1 cellular context compared by ENCODE assay signal in genomic region chr19:35039881-35040456, GRCh38.
TF ChIP-seq lines count a peak whose summit lies in the region.

No MANE protein-coding gene starts in this region.

TF ChIP-seq in HepG2, 621 proteins besides CTCF, POLR2A, EP300 and RAD21 (continued from another document and continues in another):
- no peak for TF ChIP-seq ZNF597 (CRISPR knock-in tag; IDR thresholded peaks at IDR 0.05)
- TF ChIP-seq HNF1A (IDR thresholded peaks at IDR 0.05; ENCODE audit: low read depth), result peak; percentile 45; the same call in 1 of the 2 replicates
- peak; percentile 9; the same call in 1 of the 2 replicates for TF ChIP-seq HNF1A (CRISPR knock-in tag; IDR thresholded peaks at IDR 0.05; ENCODE audit: borderline replicate concordance)
- TF ChIP-seq TFE3 (CRISPR knock-in tag; IDR thresholded peaks at IDR 0.05), result no peak
- no peak for TF ChIP-seq CBX1 (IDR thresholded peaks at IDR 0.05; ENCODE audit: low read depth)
- TF ChIP-seq ZNF850 (CRISPR knock-in tag; conservative IDR thresholded peaks at IDR 0.05), result no peak
- no peak; the same call in 1 of the 2 replicates for TF ChIP-seq ZBTB7B (CRISPR knock-in tag; IDR thresholded peaks at IDR 0.05)
- no peak for TF ChIP-seq SALL2 (CRISPR knock-in tag; IDR thresholded peaks at IDR 0.05)
- TF ChIP-seq ZNF639 (CRISPR knock-in tag; conservative IDR thresholded peaks at IDR 0.05), result no peak
- TF ChIP-seq ZNF326 (CRISPR knock-in tag; IDR thresholded peaks at IDR 0.05; ENCODE audit: borderline replicate concordance), result no peak
- TF ChIP-seq ATM (IDR thresholded peaks at IDR 0.05; ENCODE audit: borderline replicate concordance), result no peak
- TF ChIP-seq SOX13 (IDR thresholded peaks at IDR 0.05), result no peak
- peak in 1 of 2 experiments; percentile 33; a peak in 1 of 4 replicates for TF ChIP-seq SOX13 (CRISPR knock-in tag; conservative IDR thresholded peaks at IDR 0.05 in 1 of 2, IDR thresholded peaks at IDR 0.05 in 1 of 2)
- peak; percentile 11; the same call in 1 of the 2 replicates for TF ChIP-seq SMAD1 (CRISPR knock-in tag; IDR thresholded peaks at IDR 0.05; ENCODE audit: borderline replicate concordance, low read depth)
- no peak for TF ChIP-seq ZMAT3 (CRISPR knock-in tag; conservative IDR thresholded peaks at IDR 0.05)
- TF ChIP-seq ONECUT2 (CRISPR knock-in tag; IDR thresholded peaks at IDR 0.05), result no peak
- TF ChIP-seq ELF4 (CRISPR knock-in tag; IDR thresholded peaks at IDR 0.05; ENCODE audit: borderline replicate concordance), result no peak
- TF ChIP-seq ZNF451 (CRISPR knock-in tag; IDR thresholded peaks at IDR 0.05), result no peak; the same call in 1 of the 2 replicates
- TF ChIP-seq MAZ (IDR thresholded peaks at IDR 0.05; ENCODE audit: borderline replicate concordance, low read depth, low read length), result no peak; the same call in 1 of the 2 replicates
- no peak; the same call in 1 of the 2 replicates for TF ChIP-seq MAZ (CRISPR knock-in tag; IDR thresholded peaks at IDR 0.05; ENCODE audit: low read depth)
- no peak for TF ChIP-seq NR1H2 (CRISPR knock-in tag; IDR thresholded peaks at IDR 0.05; ENCODE audit: borderline replicate concordance, low read depth)
- no peak for TF ChIP-seq ZNF543 (CRISPR knock-in tag; IDR thresholded peaks at IDR 0.05)
- no peak for TF ChIP-seq TBX3 (IDR thresholded peaks at IDR 0.05; ENCODE audit: borderline replicate concordance)
- peak; percentile 80 for TF ChIP-seq RXRB (CRISPR knock-in tag; IDR thresholded peaks at IDR 0.05; ENCODE audit: borderline replicate concordance)
- 0 out of 2 replicates have a peak, but pooled peaks have one; percentile 41 for TF ChIP-seq ZMYM3 (CRISPR knock-in tag; IDR thresholded peaks at IDR 0.05)
- no peak for TF ChIP-seq DRAP1 (CRISPR knock-in tag; IDR thresholded peaks at IDR 0.05)
- no peak for TF ChIP-seq ZXDC (CRISPR knock-in tag; IDR thresholded peaks at IDR 0.05)
- peak; percentile 60 for TF ChIP-seq GATAD2A (CRISPR knock-in tag; IDR thresholded peaks at IDR 0.05)
- no peak for TF ChIP-seq SMARCE1 (IDR thresholded peaks at IDR 0.05; ENCODE audit: borderline replicate concordance)
- peak; percentile 2; the same call in 1 of the 2 replicates for TF ChIP-seq NR2C2 (CRISPR knock-in tag; IDR thresholded peaks at IDR 0.05; ENCODE audit: borderline replicate concordance)
- no peak for TF ChIP-seq ATF7-NPFF (CRISPR knock-in tag; IDR thresholded peaks at IDR 0.05; ENCODE audit: low read depth)
- peak; percentile 19; the same call in 1 of the 2 replicates for TF ChIP-seq FOXP4 (CRISPR knock-in tag; IDR thresholded peaks at IDR 0.05)
- 0 out of 2 replicates have a peak, but pooled peaks have one; percentile 8 for TF ChIP-seq MIXL1 (CRISPR knock-in tag; IDR thresholded peaks at IDR 0.05)
- TF ChIP-seq ZNF609 (CRISPR knock-in tag; IDR thresholded peaks at IDR 0.05; ENCODE audit: borderline replicate concordance), result 0 out of 2 replicates have a peak, but pooled peaks have one; percentile 13
- no peak for TF ChIP-seq ZKSCAN8 (CRISPR knock-in tag; IDR thresholded peaks at IDR 0.05; ENCODE audit: borderline replicate concordance)
- no peak for TF ChIP-seq NCOA1 (CRISPR knock-in tag; IDR thresholded peaks at IDR 0.05)
- no peak for TF ChIP-seq JDP2 (CRISPR knock-in tag; IDR thresholded peaks at IDR 0.05; ENCODE audit: borderline replicate concordance)
- TF ChIP-seq ZNF891 (CRISPR knock-in tag; IDR thresholded peaks at IDR 0.05), result no peak
- TF ChIP-seq FOXO1 (CRISPR knock-in tag; IDR thresholded peaks at IDR 0.05), result no peak; the same call in 1 of the 2 replicates
- no peak for TF ChIP-seq TRIM22 (IDR thresholded peaks at IDR 0.05)
- no peak for TF ChIP-seq ZNF564 (CRISPR knock-in tag; IDR thresholded peaks at IDR 0.05)
